In genomic region chr14:55418411-55418810, GRCh38 we compare ENCODE assay signal across 1 cellular context.
TF ChIP-seq lines count a peak whose summit lies in the region.

No MANE protein-coding gene starts in this region.

TF ChIP-seq in K562, 482 proteins besides CTCF, POLR2A, EP300 and RAD21 (continued from another document):
- 0 out of 2 replicates have a peak, but pooled peaks have one; percentile 19 for TF ChIP-seq NR2C1 (IDR thresholded peaks at IDR 0.05)
- no peak for TF ChIP-seq NR2C1 (tag; IDR thresholded peaks at IDR 0.05)
- TF ChIP-seq CBFA2T3 (IDR thresholded peaks at IDR 0.05): 0 out of 2 replicates have a peak, but pooled peaks have one; percentile 11
- no peak for TF ChIP-seq ZBTB43 (CRISPR knock-in tag; IDR thresholded peaks at IDR 0.05)
